In genomic region chrX:122565952-122566351, GRCh38 we compare ENCODE assay signal across 14 cellular contexts.
DNase-seq lines count a peak whose midpoint lies in the region; ATAC-seq, FAIRE-seq and TF ChIP-seq lines count a peak whose summit lies in the region.
"Had no signal": no experiment of that assay in that cellular context is flagged by ENCODE, and none has a peak within 500 bp of the region (broad histone marks: within the 10 kb centered on the region; RNA-seq: fewer than 3 reads in every experiment).

No MANE protein-coding gene starts in this region.

- H3K36me3 ChIP-seq in MG63 (no peaks in the 10 kb centered on the region), lung (ENCODE audit: control insufficient read depth in 2 of 2, insufficient read depth in 2 of 2, low read length in 2 of 2) (no peaks in the 10 kb centered on the region)
- H3K36me3 ChIP-seq: gastrocnemius medialis had no signal

- H3K27me3 ChIP-seq in MG63: no peaks in the 10 kb centered on the region
- H3K27me3 ChIP-seq in lung (ENCODE audit: control insufficient read depth, insufficient read depth): no peaks in the 10 kb centered on the region
- H3K27me3 ChIP-seq: gastrocnemius medialis had no signal

- no peak overlapping the region for H3K4me3 Mint-ChIP-seq in activated naive CD4-positive, alpha-beta T cell treated with anti-CD3 and anti-CD28 coated beads for 36 hours
- H3K4me3 Mint-ChIP-seq: activated CD4-positive, alpha-beta memory T cell treated with anti-CD3 and anti-CD28 coated beads for 36 hours; activated naive CD8-positive, alpha-beta T cell treated with anti-CD3 and anti-CD28 coated beads, Interleukin-2, amount 10 ng/mL, durations not matched to agents 7 days and 5 days had no signal

- peak; percentile 83 for FAIRE-seq in endometrium (lab: Jason Lieb, UNC)
- FAIRE-seq: GM18507 had no signal

- no peak overlapping the region for H3K27ac ChIP-seq in lung (ENCODE audit: low read depth in 1 of 2, low read length in 1 of 2)
- H3K27ac ChIP-seq: gastrocnemius medialis, HL-60 had no signal

- no peaks in the 10 kb centered on the region for H3K27me3 Mint-ChIP-seq in activated naive CD4-positive, alpha-beta T cell treated with anti-CD3 and anti-CD28 coated beads for 36 hours (ENCODE audit: low read depth)
- H3K27me3 Mint-ChIP-seq: activated CD4-positive, alpha-beta memory T cell treated with anti-CD3 and anti-CD28 coated beads for 36 hours; activated naive CD8-positive, alpha-beta T cell treated with anti-CD3 and anti-CD28 coated beads, Interleukin-2, amount 10 ng/mL, durations not matched to agents 7 days and 5 days had no signal

- no peak overlapping the region for H3K4me3 ChIP-seq in AG10803 (ENCODE audit: low read length)
- no peak overlapping the region for H3K4me3 ChIP-seq in MG63
- H3K4me3 ChIP-seq in lung: no peak overlapping the region
- H3K4me3 ChIP-seq: gastrocnemius medialis had no signal

- ATAC-seq in lung (ENCODE audit: insufficient read depth, low FRiP score) (peak; percentile 34), HG03378 (IDR thresholded peaks at IDR 0.05; ENCODE audit: unreplicated experiment) (no peak)
- ATAC-seq: gastrocnemius medialis had no signal

- TF ChIP-seq CTCF in AG10803 (conservative IDR thresholded peaks at IDR 0.05; ENCODE audit: low read length): no peak
- no peak for TF ChIP-seq CTCF in lung (IDR thresholded peaks at IDR 0.05; ENCODE audit: control extremely low read depth, extremely low read depth)

- no peaks in the 10 kb centered on the region for H3K4me1 Mint-ChIP-seq in activated naive CD4-positive, alpha-beta T cell treated with anti-CD3 and anti-CD28 coated beads for 36 hours (ENCODE audit: low read depth)
- H3K4me1 Mint-ChIP-seq: activated naive CD8-positive, alpha-beta T cell treated with anti-CD3 and anti-CD28 coated beads, Interleukin-2, amount 10 ng/mL, durations not matched to agents 7 days and 5 days had no signal

- peaks cover 3% of the 10 kb centered on the region for H3K9me3 Mint-ChIP-seq in activated naive CD4-positive, alpha-beta T cell treated with anti-CD3 and anti-CD28 coated beads for 36 hours

- CTCF ChIA-PET in activated naive CD4-positive, alpha-beta T cell treated with anti-CD3 and anti-CD28 coated beads for 36 hours (lab: Charles Lee): no interaction called here

- WGBS in lung, 2 donors: 23 to 43% methylated on average over 1 of the region's 1 CpG

- H3K27ac Mint-ChIP-seq in activated naive CD4-positive, alpha-beta T cell treated with anti-CD3 and anti-CD28 coated beads for 36 hours: no peak overlapping the region
- H3K27ac Mint-ChIP-seq: activated CD4-positive, alpha-beta memory T cell treated with anti-CD3 and anti-CD28 coated beads for 36 hours; activated naive CD8-positive, alpha-beta T cell treated with anti-CD3 and anti-CD28 coated beads, Interleukin-2, amount 10 ng/mL, durations not matched to agents 7 days and 5 days had no signal

- intact Hi-C loops in activated naive CD4-positive, alpha-beta T cell treated with anti-CD3 and anti-CD28 coated beads for 36 hours (cut with micrococcal nuclease): no loop called here

- no peaks in the 10 kb centered on the region for H3K4me1 ChIP-seq in lung (ENCODE audit: control insufficient read depth in 2 of 2, insufficient read depth in 2 of 2, low read length in 2 of 2)
- H3K4me1 ChIP-seq: gastrocnemius medialis had no signal

- H3K9me3 ChIP-seq in MG63: no peaks in the 10 kb centered on the region
- H3K9me3 ChIP-seq in lung (ENCODE audit: control insufficient read depth in 2 of 2, insufficient read depth in 1 of 2, low read length in 1 of 2): peaks cover 0 to 2% of the 10 kb centered on the region in 2 donors
- H3K9me3 ChIP-seq: gastrocnemius medialis had no signal

- DNase-seq in AG10803 (ENCODE audit: low read depth): peak; percentile 98
- peak; percentile 86 for DNase-seq in MG63
- DNase-seq in lung (ENCODE audit: low spot score): no peak
- DNase-seq in activated naive CD4-positive, alpha-beta T cell treated with anti-CD3 and anti-CD28 coated beads for 36 hours: no peak
- DNase-seq in DMS79 treated with DMSO at 0.1 percent for 48 hours (lab: John Stamatoyannopoulos, UW): no peak
- DNase-seq in NCI-H2196 treated with DMSO at 0.1 percent for 48 hours (lab: John Stamatoyannopoulos, UW; ENCODE audit: unreplicated experiment): no peak
- DNase-seq: activated CD4-positive, alpha-beta memory T cell treated with anti-CD3 and anti-CD28 coated beads for 36 hours; activated naive CD8-positive, alpha-beta T cell treated with anti-CD3 and anti-CD28 coated beads, Interleukin-2, amount 10 ng/mL, durations not matched to agents 7 days and 5 days; gastrocnemius medialis; NCI-H1930 had no signal

- no peaks in the 10 kb centered on the region for H3K36me3 Mint-ChIP-seq in activated naive CD4-positive, alpha-beta T cell treated with anti-CD3 and anti-CD28 coated beads for 36 hours (ENCODE audit: low read depth)
- H3K36me3 Mint-ChIP-seq: activated CD4-positive, alpha-beta memory T cell treated with anti-CD3 and anti-CD28 coated beads for 36 hours; activated naive CD8-positive, alpha-beta T cell treated with anti-CD3 and anti-CD28 coated beads, Interleukin-2, amount 10 ng/mL, durations not matched to agents 7 days and 5 days had no signal

Comparison
In these comparisons a context has a peak if more than half of its experiments do, and no peak if none do; other contexts are left out.
1. DNase-seq: peak in AG10803 (single experiment) and MG63 (single experiment); none in lung (single experiment), activated naive CD4-positive, alpha-beta T cell treated with anti-CD3 and anti-CD28 coated beads for 36 hours (single experiment), DMS79 treated with DMSO at 0.1 percent for 48 hours (single experiment) and NCI-H2196 treated with DMSO at 0.1 percent for 48 hours (single experiment).